Comparison of ENCODE assay signal across 8 cellular contexts in the genomic region with DNA sequence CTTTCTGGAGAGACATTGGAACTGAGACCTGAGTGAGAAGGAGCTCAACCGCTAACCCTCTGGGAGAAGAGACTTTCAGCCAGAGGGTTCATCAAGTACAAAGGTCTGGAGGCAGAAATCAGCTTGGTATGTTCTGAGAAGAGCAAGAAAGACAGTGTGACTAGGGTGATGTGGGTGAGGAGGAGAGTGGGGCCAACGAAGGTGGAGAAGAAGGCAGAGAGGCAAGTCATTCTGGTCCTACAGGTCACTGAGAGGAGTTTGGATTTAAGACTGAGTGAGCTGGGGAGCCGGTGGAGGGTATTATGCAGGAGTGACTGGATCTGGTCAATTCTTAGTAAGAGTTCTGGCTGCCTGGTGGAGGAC. TPM values are rescaled to one million over a fixed set of nuclear protein-coding genes. Genes with fewer than 3 reads are reported as not detected.
DNase-seq lines count a peak whose midpoint lies in the region; ATAC-seq and TF ChIP-seq lines count a peak whose summit lies in the region.

No MANE protein-coding gene starts in this region.

- H3K27me3 ChIP-seq in DOHH2 (ENCODE audit: control insufficient read depth, low read length) (no peaks in the 10 kb centered on the region), Peyer's patch (no peaks in the 10 kb centered on the region), parathyroid adenoma (ENCODE audit: control insufficient read depth, insufficient read depth, low read length) (no peaks in the 10 kb centered on the region)

- no peaks in the 10 kb centered on the region for H4K20me1 ChIP-seq in DOHH2 (ENCODE audit: control insufficient read depth, insufficient read depth, low read depth, low read length)

- DNase-seq in Peyer's patch, result peak in 1 of 3 donors; percentile 45
- no peak for DNase-seq in epithelial cell of proximal tubule (ENCODE audit: low read depth)
- DNase-seq in SW 1271 (lab: John Stamatoyannopoulos, UW), result no peak
- no peak for DNase-seq in NCI-H774 (lab: John Stamatoyannopoulos, UW)

- peaks cover 18% of the 10 kb centered on the region for H3F3A ChIP-seq in DOHH2 (ENCODE audit: control insufficient read depth, insufficient read depth)

- peak overlapping the region; percentile 74 for H3K4me3 ChIP-seq in DOHH2 (ENCODE audit: low read length)
- peak overlapping the region; percentile 9 to 47 (median 38) for H3K4me3 ChIP-seq in Peyer's patch
- H3K4me3 ChIP-seq in epithelial cell of proximal tubule (ENCODE audit: low read depth, low read length), result peak overlapping the region; percentile 55
- H3K4me3 ChIP-seq in parathyroid adenoma (ENCODE audit: low read depth, low read length), result peak overlapping the region; percentile 55

- H3K79me2 ChIP-seq in DOHH2 (ENCODE audit: control insufficient read depth, low read length) (no peaks in the 10 kb centered on the region), parathyroid adenoma (no peaks in the 10 kb centered on the region)

- no peaks in the 10 kb centered on the region for H3K9me2 ChIP-seq in DOHH2 (replicated peaks; ENCODE audit: control insufficient read depth, low read length)

- H3K4me2 ChIP-seq in DOHH2 (ENCODE audit: low read length), result peak overlapping the region; percentile 93
- peak overlapping the region; percentile 60 for H3K4me2 ChIP-seq in parathyroid adenoma (ENCODE audit: low read length)

- H3K9me3 ChIP-seq in DOHH2 (ENCODE audit: control insufficient read depth, insufficient read depth, low read length) (no peaks in the 10 kb centered on the region), Peyer's patch (no peaks in the 10 kb centered on the region), parathyroid adenoma (ENCODE audit: control insufficient read depth, low read length) (no peaks in the 10 kb centered on the region)

- H3K4me1 ChIP-seq in DOHH2 (ENCODE audit: control insufficient read depth, low read length), result peaks cover 38% of the 10 kb centered on the region
- H3K4me1 ChIP-seq in Peyer's patch, result peaks cover 6 to 29% (median 16%) of the 10 kb centered on the region in 4 donors
- peaks cover 35% of the 10 kb centered on the region for H3K4me1 ChIP-seq in parathyroid adenoma

- H3K36me3 ChIP-seq in DOHH2 (ENCODE audit: control insufficient read depth, low read length) (no peaks in the 10 kb centered on the region), Peyer's patch (no peaks in the 10 kb centered on the region), parathyroid adenoma (ENCODE audit: control insufficient read depth, insufficient read depth, low read length) (no peaks in the 10 kb centered on the region)

- H3K9ac ChIP-seq in parathyroid adenoma, result no peak overlapping the region

- no peak for TF ChIP-seq POLR2A in Peyer's patch (IDR thresholded peaks at IDR 0.05)

- H3K27ac ChIP-seq in DOHH2 (ENCODE audit: low read depth, low read length) (no peak overlapping the region), Peyer's patch (peak overlapping the region; percentile 39 to 74 (median 68)), parathyroid adenoma (peak overlapping the region; percentile 88)

- no peak for TF ChIP-seq CTCF in DOHH2 (IDR thresholded peaks at IDR 0.05; ENCODE audit: low read depth, low read length, poor library complexity, severe bottlenecking)
- no peak for TF ChIP-seq CTCF in Peyer's patch (IDR thresholded peaks at IDR 0.05)
- no peak for TF ChIP-seq CTCF in epithelial cell of proximal tubule (conservative IDR thresholded peaks at IDR 0.05; ENCODE audit: low read depth, low read length)
- TF ChIP-seq CTCF in parathyroid adenoma (IDR thresholded peaks at IDR 0.05), result no peak

- ATAC-seq in HG02840 (IDR thresholded peaks at IDR 0.05; ENCODE audit: low FRiP score, unreplicated experiment) (no peak), GM21786 (IDR thresholded peaks at IDR 0.05; ENCODE audit: unreplicated experiment) (no peak)

- H2AFZ ChIP-seq in parathyroid adenoma, result peak overlapping the region; percentile 65

RNA-seq across cellular contexts. Expression of gene XIRP1, which starts 12.2 kb away (rescaled TPM):
- total RNA-seq in Peyer's patch (under 1 TPM in 1 of 4 donors, not detected in 3; 0.76 TPM), epithelial cell of proximal tubule (0.12 TPM in 1 of 2 replicates, not detected in the other)

RNA-seq across cellular contexts. Expression of gene CSRNP1, which starts 26.8 kb away (rescaled TPM):
- total RNA-seq in Peyer's patch, result 10 to 100 TPM; 19.0 to 40.5 (median 29.4) TPM
- total RNA-seq in epithelial cell of proximal tubule, result 11.5 and 12.7 TPM in 2 replicates
